ENCODE assay signal across 18 cellular contexts in the genomic region with DNA sequence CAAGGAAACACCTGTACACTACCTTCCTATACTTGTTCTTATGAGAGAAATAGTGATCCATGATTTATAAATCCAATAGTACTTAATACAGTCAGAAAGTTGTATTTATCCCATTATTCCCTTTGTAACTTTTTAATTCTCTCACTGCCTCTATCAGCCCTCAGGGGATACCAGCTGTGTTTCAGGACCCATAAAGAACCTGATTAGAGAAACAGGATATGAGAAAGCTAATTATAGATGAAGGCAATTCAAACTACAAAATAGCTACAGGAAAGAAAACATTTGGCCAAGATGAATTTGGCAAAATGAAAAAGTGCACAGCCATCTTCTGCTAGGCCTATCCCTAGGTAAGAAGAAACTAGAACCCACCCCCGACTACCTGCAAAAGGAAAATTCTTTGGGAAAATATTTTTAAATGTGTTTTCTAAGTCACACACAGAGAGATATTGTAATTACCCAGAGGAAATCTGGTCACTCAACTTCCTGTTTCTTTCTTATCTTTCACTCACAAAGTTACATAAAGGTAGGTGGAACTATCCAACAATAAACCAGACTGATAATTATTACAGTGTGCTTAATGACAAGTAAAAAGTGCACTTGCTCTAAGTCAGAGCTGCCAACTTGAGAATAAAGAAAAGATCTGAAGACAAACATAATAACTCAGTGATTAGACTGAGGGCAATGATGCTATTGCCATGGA.
A peak's percentile ranks its signal among the peaks of the same experiment; 100 is the strongest.
DNase-seq lines count a peak whose midpoint lies in the region; ATAC-seq, FAIRE-seq and TF ChIP-seq lines count a peak whose summit lies in the region.
"Had no signal": no experiment of that assay in that cellular context is flagged by ENCODE, and none has a peak within 500 bp of the region (broad histone marks: within the 10 kb centered on the region; RNA-seq: fewer than 3 reads in every experiment).

No MANE protein-coding gene starts in this region.

- H3K27ac Mint-ChIP-seq in astrocyte (ENCODE audit: unreplicated experiment), result no peak overlapping the region
- no peak overlapping the region for H3K27ac Mint-ChIP-seq in GM23338
- H3K27ac Mint-ChIP-seq: activated CD8-positive, alpha-beta T cell treated with anti-CD3 and anti-CD28 coated beads, Interleukin-2, amount 10 ng/mL, durations not matched to agents 7 days and 5 days; naive thymus-derived CD8-positive, alpha-beta T cell had no signal

- peak; percentile 59 for ATAC-seq in GM18868 (IDR thresholded peaks at IDR 0.05; ENCODE audit: unreplicated experiment)
- peak; percentile 60 for ATAC-seq in GM21717 (IDR thresholded peaks at IDR 0.05; ENCODE audit: unreplicated experiment)
- ATAC-seq in HG03280 (IDR thresholded peaks at IDR 0.05; ENCODE audit: unreplicated experiment), result peak; percentile 54
- no peak for ATAC-seq in GM23338
- ATAC-seq: activated CD8-positive, alpha-beta T cell treated with anti-CD3 and anti-CD28 coated beads, Interleukin-2, amount 10 ng/mL, durations not matched to agents 7 days and 5 days; heart right ventricle; naive thymus-derived CD8-positive, alpha-beta T cell; right cardiac atrium had no signal

- no peaks in the 10 kb centered on the region for H3K4me1 ChIP-seq in astrocyte (ENCODE audit: insufficient read depth, low read length)
- H3K4me1 ChIP-seq in kidney (ENCODE audit: control insufficient read depth in 1 of 2, insufficient read depth in 1 of 2, low read depth in 1 of 2, low read length in 2 of 2), result no peaks in the 10 kb centered on the region
- no peaks in the 10 kb centered on the region for H3K4me1 ChIP-seq in GM23338 (ENCODE audit: insufficient read depth)
- H3K4me1 ChIP-seq in right atrium auricular region, result no peaks in the 10 kb centered on the region
- H3K4me1 ChIP-seq: heart right ventricle had no signal

- H4K20me1 ChIP-seq in astrocyte (ENCODE audit: insufficient read depth, low read length), result no peaks in the 10 kb centered on the region
- H4K20me1 ChIP-seq in GM23338 (replicated peaks; ENCODE audit: insufficient read depth), result no peaks in the 10 kb centered on the region

- H3K9me3 Mint-ChIP-seq in astrocyte (ENCODE audit: unreplicated experiment) (no peaks in the 10 kb centered on the region), GM23338 (no peaks in the 10 kb centered on the region)

- no peaks in the 10 kb centered on the region for H3F3A ChIP-seq in GM23338 (replicated peaks; ENCODE audit: low read depth)

- FAIRE-seq in astrocyte (lab: Jason Lieb, UNC), result peak; percentile 65
- no peak for FAIRE-seq in kidney (lab: Jason Lieb, UNC)
- FAIRE-seq: bronchial epithelial cell, RCC 7860 had no signal

- H3K4me2 ChIP-seq in astrocyte (ENCODE audit: low read length) (no peak overlapping the region), GM23338 (no peak overlapping the region)

- H3K27me3 ChIP-seq in astrocyte (ENCODE audit: insufficient read depth, low read length), result no peaks in the 10 kb centered on the region
- no peaks in the 10 kb centered on the region for H3K27me3 ChIP-seq in GM23338 (ENCODE audit: insufficient read depth)
- no peaks in the 10 kb centered on the region for H3K27me3 ChIP-seq in right atrium auricular region

- H2AFZ ChIP-seq in astrocyte (ENCODE audit: low read depth, low read length) (no peak overlapping the region), GM23338 (no peak overlapping the region)

- no peak overlapping the region for H3K9ac ChIP-seq in astrocyte (ENCODE audit: low read length)
- no peak overlapping the region for H3K9ac ChIP-seq in kidney (ENCODE audit: low read length in 2 of 2)

- H3K36me3 ChIP-seq in astrocyte (ENCODE audit: insufficient read depth, low read length) (no peaks in the 10 kb centered on the region), kidney (ENCODE audit: control insufficient read depth in 1 of 2, insufficient read depth in 2 of 2, low read length in 2 of 2) (no peaks in the 10 kb centered on the region), GM23338 (ENCODE audit: insufficient read depth) (no peaks in the 10 kb centered on the region), right atrium auricular region (no peaks in the 10 kb centered on the region)
- H3K36me3 ChIP-seq: HAP-1, heart right ventricle had no signal

- DNase-seq in astrocyte (ENCODE audit: low read depth) (no peak), kidney (no peak), GM23338 (ENCODE audit: low spot score) (no peak), NCI-H774 (lab: John Stamatoyannopoulos, UW) (no peak), right atrium auricular region (ENCODE audit: low spot score) (no peak)
- DNase-seq: activated CD8-positive, alpha-beta T cell treated with anti-CD3 and anti-CD28 coated beads, Interleukin-2, amount 10 ng/mL, durations not matched to agents 7 days and 5 days; activated naive CD4-positive, alpha-beta T cell treated with Interleukin-2 at 50 U/mL for 16 hours; heart right ventricle; naive thymus-derived CD8-positive, alpha-beta T cell; right cardiac atrium; stimulated activated CD4-positive, alpha-beta T cell treated with anti-CD3 and anti-CD28 coated beads, Interleukin-4, amount 100 ng/mL, for 4 hours had no signal

- H3K36me3 Mint-ChIP-seq in astrocyte (ENCODE audit: low read depth, unreplicated experiment), result no peaks in the 10 kb centered on the region
- H3K36me3 Mint-ChIP-seq in GM23338 (ENCODE audit: low read depth), result no peaks in the 10 kb centered on the region
- H3K36me3 Mint-ChIP-seq: naive thymus-derived CD8-positive, alpha-beta T cell had no signal

- H3K4me1 Mint-ChIP-seq in astrocyte (ENCODE audit: low read depth, unreplicated experiment) (no peaks in the 10 kb centered on the region), GM23338 (no peaks in the 10 kb centered on the region)

- intact Hi-C loops in kidney (cut with DNase I), result no loop called here

- H3K27me3 Mint-ChIP-seq in astrocyte (ENCODE audit: low read depth, unreplicated experiment) (no peaks in the 10 kb centered on the region), GM23338 (ENCODE audit: insufficient read depth, low read depth, poor library complexity) (no peaks in the 10 kb centered on the region)
- H3K27me3 Mint-ChIP-seq: naive thymus-derived CD8-positive, alpha-beta T cell had no signal

- H3K4me3 ChIP-seq in astrocyte (ENCODE audit: insufficient read depth, low read depth, low read length) (no peak overlapping the region), kidney (ENCODE audit: low read length in 2 of 2) (no peak overlapping the region), GM23338 (no peak overlapping the region), right atrium auricular region (no peak overlapping the region)
- H3K4me3 ChIP-seq: HAP-1, heart right ventricle had no signal

- no peak for TF ChIP-seq CTCF in astrocyte (IDR thresholded peaks at IDR 0.05; ENCODE audit: insufficient read depth, low read depth, low read length)
- TF ChIP-seq CTCF in kidney (IDR thresholded peaks at IDR 0.05; ENCODE audit: borderline replicate concordance, extremely low read depth, insufficient read depth), result no peak
- no peak for TF ChIP-seq CTCF in GM23338 (conservative IDR thresholded peaks at IDR 0.05; ENCODE audit: low read depth in 2 of 2)
- TF ChIP-seq CTCF in right atrium auricular region (IDR thresholded peaks at IDR 0.05), result no peak

- H3K27ac ChIP-seq in astrocyte (ENCODE audit: low read depth, low read length) (no peak overlapping the region), kidney (ENCODE audit: low read depth in 2 of 2, low read length in 2 of 2) (no peak overlapping the region), GM23338 (ENCODE audit: low read depth) (no peak overlapping the region), right atrium auricular region (no peak overlapping the region)
- H3K27ac ChIP-seq: epithelial cell of prostate, heart right ventricle had no signal

- no peaks in the 10 kb centered on the region for H3K9me2 ChIP-seq in GM23338 (ENCODE audit: insufficient read depth)

- H3K4me3 Mint-ChIP-seq in astrocyte (ENCODE audit: unreplicated experiment), result no peak overlapping the region
- H3K4me3 Mint-ChIP-seq in GM23338, result no peak overlapping the region
- H3K4me3 Mint-ChIP-seq: activated CD8-positive, alpha-beta T cell treated with anti-CD3 and anti-CD28 coated beads, Interleukin-2, amount 10 ng/mL, durations not matched to agents 7 days and 5 days had no signal

- H3K9me3 ChIP-seq in astrocyte (ENCODE audit: insufficient read depth, low read depth, low read length), result no peaks in the 10 kb centered on the region
- no peaks in the 10 kb centered on the region for H3K9me3 ChIP-seq in kidney (ENCODE audit: control insufficient read depth in 1 of 2, low read length in 2 of 2)
- H3K9me3 ChIP-seq in right atrium auricular region, result no peaks in the 10 kb centered on the region
- H3K9me3 ChIP-seq: HAP-1, heart right ventricle had no signal

- H3K79me2 ChIP-seq in astrocyte (ENCODE audit: insufficient read depth, low read length) (no peaks in the 10 kb centered on the region), GM23338 (replicated peaks; ENCODE audit: insufficient read depth) (no peaks in the 10 kb centered on the region)

TF ChIP-seq in GM23338, 12 proteins besides CTCF, POLR2A, EP300 and RAD21 (continues in another document):
- no peak for TF ChIP-seq EZH2 (IDR thresholded peaks at IDR 0.05; ENCODE audit: low read depth, unreplicated experiment)
- no peak for TF ChIP-seq JUNB (IDR thresholded peaks at IDR 0.05; ENCODE audit: unreplicated experiment)
- TF ChIP-seq ZNF114 (CRISPR knock-in tag; IDR thresholded peaks at IDR 0.05), result no peak
- TF ChIP-seq, protein P1, sequence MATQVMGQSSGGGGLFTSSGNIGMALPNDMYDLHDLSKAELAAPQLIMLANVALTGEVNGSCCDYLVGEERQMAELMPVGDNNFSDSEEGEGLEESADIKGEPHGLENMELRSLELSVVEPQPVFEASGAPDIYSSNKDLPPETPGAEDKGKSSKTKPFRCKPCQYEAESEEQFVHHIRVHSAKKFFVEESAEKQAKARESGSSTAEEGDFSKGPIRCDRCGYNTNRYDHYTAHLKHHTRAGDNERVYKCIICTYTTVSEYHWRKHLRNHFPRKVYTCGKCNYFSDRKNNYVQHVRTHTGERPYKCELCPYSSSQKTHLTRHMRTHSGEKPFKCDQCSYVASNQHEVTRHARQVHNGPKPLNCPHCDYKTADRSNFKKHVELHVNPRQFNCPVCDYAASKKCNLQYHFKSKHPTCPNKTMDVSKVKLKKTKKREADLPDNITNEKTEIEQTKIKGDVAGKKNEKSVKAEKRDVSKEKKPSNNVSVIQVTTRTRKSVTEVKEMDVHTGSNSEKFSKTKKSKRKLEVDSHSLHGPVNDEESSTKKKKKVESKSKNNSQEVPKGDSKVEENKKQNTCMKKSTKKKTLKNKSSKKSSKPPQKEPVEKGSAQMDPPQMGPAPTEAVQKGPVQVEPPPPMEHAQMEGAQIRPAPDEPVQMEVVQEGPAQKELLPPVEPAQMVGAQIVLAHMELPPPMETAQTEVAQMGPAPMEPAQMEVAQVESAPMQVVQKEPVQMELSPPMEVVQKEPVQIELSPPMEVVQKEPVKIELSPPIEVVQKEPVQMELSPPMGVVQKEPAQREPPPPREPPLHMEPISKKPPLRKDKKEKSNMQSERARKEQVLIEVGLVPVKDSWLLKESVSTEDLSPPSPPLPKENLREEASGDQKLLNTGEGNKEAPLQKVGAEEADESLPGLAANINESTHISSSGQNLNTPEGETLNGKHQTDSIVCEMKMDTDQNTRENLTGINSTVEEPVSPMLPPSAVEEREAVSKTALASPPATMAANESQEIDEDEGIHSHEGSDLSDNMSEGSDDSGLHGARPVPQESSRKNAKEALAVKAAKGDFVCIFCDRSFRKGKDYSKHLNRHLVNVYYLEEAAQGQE (IDR thresholded peaks at IDR 0.05; ENCODE audit: unreplicated experiment), result no peak
